In the genomic region with DNA sequence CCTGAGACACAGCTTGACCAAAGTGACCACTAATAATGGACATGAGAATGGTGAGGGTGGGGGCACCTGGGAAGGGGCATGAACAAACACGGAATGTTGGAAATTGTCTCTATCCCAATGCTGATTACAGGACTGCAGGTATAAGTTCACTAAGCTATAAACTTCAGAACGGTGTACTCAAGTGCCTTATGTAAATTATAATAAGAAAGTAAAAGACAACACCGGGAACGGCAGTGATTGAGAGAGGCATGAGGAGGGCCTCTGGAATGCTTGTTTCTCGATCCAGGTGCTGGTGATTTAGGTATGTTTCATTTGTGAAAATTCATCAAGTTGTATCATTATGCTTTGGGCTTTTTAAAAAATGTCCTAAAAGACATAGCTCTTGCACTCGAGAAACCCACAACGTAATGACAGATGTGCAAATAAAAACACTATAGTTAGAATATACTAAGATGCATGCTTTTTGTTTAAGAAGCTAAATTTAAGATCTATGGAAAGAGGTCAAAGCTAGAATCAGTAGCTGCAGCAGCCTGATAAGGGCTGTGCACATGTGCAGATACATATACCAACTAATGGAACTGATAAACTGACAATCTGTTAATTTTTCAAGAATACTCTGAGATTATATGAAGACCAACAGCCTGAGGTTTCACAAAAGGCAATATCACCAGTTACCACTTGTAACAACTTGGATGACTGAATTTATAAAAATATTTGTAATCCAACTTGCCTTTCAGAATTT, we compare ENCODE assay signal across 26 cellular contexts.
"Had no signal": no experiment of that assay in that cellular context is flagged by ENCODE, and none has a peak within 500 bp of the region (broad histone marks: within the 10 kb centered on the region; RNA-seq: fewer than 3 reads in every experiment).

No MANE protein-coding gene starts in this region.

- H3K27me3 Mint-ChIP-seq: activated B cell treated with CpG ODN at 0.5 μM for 24 hours; activated CD4-positive, alpha-beta memory T cell treated with anti-CD3 and anti-CD28 coated beads, Interleukin-2, amount 10 ng/mL, durations not matched to agents 7 days and 5 days; activated CD4-positive, alpha-beta T cell treated with anti-CD3 and anti-CD28 coated beads, Interleukin-2, amount 10 ng/mL, durations not matched to agents 24 days and 14 days; activated naive CD8-positive, alpha-beta T cell treated with anti-CD3 and anti-CD28 coated beads, Interleukin-2, amount 10 ng/mL, durations not matched to agents 7 days and 5 days; IgD-negative memory B cell had no signal

- H3K9me3 Mint-ChIP-seq: activated B cell treated with CpG ODN at 0.5 μM for 24 hours; activated CD4-positive, alpha-beta memory T cell treated with anti-CD3 and anti-CD28 coated beads, Interleukin-2, amount 10 ng/mL, durations not matched to agents 7 days and 5 days; activated CD4-positive, alpha-beta T cell treated with anti-CD3 and anti-CD28 coated beads, Interleukin-2, amount 10 ng/mL, durations not matched to agents 24 days and 14 days; activated naive CD8-positive, alpha-beta T cell treated with anti-CD3 and anti-CD28 coated beads, Interleukin-2, amount 10 ng/mL, durations not matched to agents 7 days and 5 days; activated T-cell treated with anti-CD3 and anti-CD28 coated beads, Interleukin-2, amount 50 U/mL, for 72 hours; activated T-helper 2 cell treated with anti-CD3 and anti-CD28 coated beads, Interferon-gamma antibody, Interleukin-2, Interleukin-4, amounts not matched to agents 10 μg/mL and 5 μg/mL and 100 μg/mL, durations not matched to agents 14 hours and 24 hours and 36 hours; IgD-negative memory B cell had no signal

- H3K4me1 ChIP-seq: SJSA1 had no signal

- H3K9me3 ChIP-seq: adrenal gland, MG63, SJSA1 had no signal

- ATAC-seq: activated T-cell treated with anti-CD3 and anti-CD28 coated beads, Interleukin-2, amount 50 U/mL, for 72 hours; PC-3; SK-N-SH treated with all-trans-retinoic acid at 6 μM for 48 hours had no signal

- H3K27me3 ChIP-seq: adrenal gland, MG63, SJSA1 had no signal

- H3K4me3 ChIP-seq: adrenal gland, MG63, SJSA1 had no signal

- H3K27ac Mint-ChIP-seq: activated B cell treated with CpG ODN at 0.5 μM for 24 hours; activated CD4-positive, alpha-beta memory T cell treated with anti-CD3 and anti-CD28 coated beads, Interleukin-2, amount 10 ng/mL, durations not matched to agents 7 days and 5 days; activated CD4-positive, alpha-beta T cell treated with anti-CD3 and anti-CD28 coated beads, Interleukin-2, amount 10 ng/mL, durations not matched to agents 24 days and 14 days; activated naive CD8-positive, alpha-beta T cell treated with anti-CD3 and anti-CD28 coated beads, Interleukin-2, amount 10 ng/mL, durations not matched to agents 7 days and 5 days; activated T-cell treated with anti-CD3 and anti-CD28 coated beads, Interleukin-2, amount 50 U/mL, for 72 hours; activated T-helper 2 cell treated with anti-CD3 and anti-CD28 coated beads, Interferon-gamma antibody, Interleukin-2, Interleukin-4, amounts not matched to agents 10 μg/mL and 5 μg/mL and 100 μg/mL, durations not matched to agents 14 hours and 24 hours and 36 hours had no signal

- H3K4me3 Mint-ChIP-seq: activated B cell treated with CpG ODN at 0.5 μM for 24 hours; activated CD4-positive, alpha-beta memory T cell treated with anti-CD3 and anti-CD28 coated beads, Interleukin-2, amount 10 ng/mL, durations not matched to agents 7 days and 5 days; activated CD4-positive, alpha-beta T cell treated with anti-CD3 and anti-CD28 coated beads, Interleukin-2, amount 10 ng/mL, durations not matched to agents 24 days and 14 days; activated naive CD8-positive, alpha-beta T cell treated with anti-CD3 and anti-CD28 coated beads, Interleukin-2, amount 10 ng/mL, durations not matched to agents 7 days and 5 days; activated T-cell treated with anti-CD3 and anti-CD28 coated beads, Interleukin-2, amount 50 U/mL, for 72 hours had no signal

- DNase-seq: activated B cell treated with CpG ODN at 0.5 μM for 24 hours; activated CD4-positive, alpha-beta memory T cell treated with anti-CD3 and anti-CD28 coated beads, Interleukin-2, amount 10 ng/mL, durations not matched to agents 7 days and 5 days; activated CD4-positive, alpha-beta T cell treated with anti-CD3 and anti-CD28 coated beads for 1 hour; activated CD4-positive, alpha-beta T cell treated with anti-CD3 and anti-CD28 coated beads, Interleukin-2, amount 10 ng/mL, durations not matched to agents 24 days and 14 days; activated CD8-positive, alpha-beta memory T cell treated with anti-CD3 and anti-CD28 coated beads, Interleukin-2, amount 50 U/mL, for 4 hours; activated naive CD4-positive, alpha-beta T cell treated with anti-CD3 and anti-CD28 coated beads, Interleukin-2, amount 50 U/mL, for 16 hours; activated naive CD8-positive, alpha-beta T cell treated with anti-CD3 and anti-CD28 coated beads, Interleukin-2, amount 10 ng/mL, durations not matched to agents 7 days and 5 days; activated T-cell treated with anti-CD3 and anti-CD28 coated beads, Interleukin-2, amount 50 U/mL, for 72 hours; adrenal gland; anterior cingulate cortex; caudate nucleus; MG63; MV-4-11; NCI-H1092 treated with DMSO at 0.1 percent for 48 hours; NCI-H1436; NCI-H1694 treated with DMSO at 0.1 percent for 48 hours; NCI-H2029 treated with DMSO at 0.1 percent for 48 hours; NCI-H510A treated with DMSO at 0.1 percent for 48 hours; NCI-H69; PC-3; SHP77; SW 1271 had no signal

- H3K27ac ChIP-seq: adrenal gland, SJSA1 had no signal
